In genomic region chr20:24533449-24533848, GRCh38 we compare ENCODE assay signal across 16 cellular contexts.
"Had no signal": no experiment of that assay in that cellular context is flagged by ENCODE, and none has a peak within 500 bp of the region (broad histone marks: within the 10 kb centered on the region; RNA-seq: fewer than 3 reads in every experiment).

No MANE protein-coding gene starts in this region.

- H3K4me1 ChIP-seq: transverse colon, vagina had no signal

- DNase-seq: activated CD4-positive, alpha-beta T cell treated with anti-CD3 and anti-CD28 coated beads for 48 hours; activated CD8-positive, alpha-beta memory T cell treated with anti-CD3 and anti-CD28 coated beads, Interleukin-2, amount 50 U/mL, for 48 hours; activated gamma-delta T cell treated with Interleukin-2 at 50 U/mL for 16 hours; activated naive CD8-positive, alpha-beta T cell treated with anti-CD3 and anti-CD28 coated beads, Interleukin-2, amount 10 ng/mL, durations not matched to agents 7 days and 5 days; activated T-cell treated with anti-CD3 and anti-CD28 coated beads, Interleukin-2, amount 50 U/mL, for 72 hours; brain microvascular endothelial cell; cortex of kidney; effector CD4-positive, alpha-beta T cell; foreskin fibroblast; hippocampal formation; left ventricle myocardium inferior; naive B cell; stimulated activated CD4-positive, alpha-beta T cell treated with anti-CD3 and anti-CD28 coated beads, Interleukin-2, amount 100 ng/mL, for 48 hours; stimulated activated naive CD4-positive, alpha-beta T cell; transverse colon had no signal

- H3K27me3 ChIP-seq: brain microvascular endothelial cell, transverse colon, vagina had no signal

- H3K36me3 ChIP-seq: brain microvascular endothelial cell, left ventricle myocardium inferior, transverse colon, vagina had no signal

- ATAC-seq: activated T-cell treated with anti-CD3 and anti-CD28 coated beads, Interleukin-2, amount 50 U/mL, for 72 hours had no signal

- H3K27ac ChIP-seq: brain microvascular endothelial cell, left ventricle myocardium inferior, transverse colon, vagina had no signal

- H3K4me3 ChIP-seq: left ventricle myocardium inferior, transverse colon, vagina had no signal

- H3K9me3 ChIP-seq: left ventricle myocardium inferior, transverse colon, vagina had no signal
